24 cellular contexts compared by ENCODE assay signal in genomic region chr4:18464160-18464559, GRCh38.
"Had no signal": no experiment of that assay in that cellular context is flagged by ENCODE, and none has a peak within 500 bp of the region (broad histone marks: within the 10 kb centered on the region; RNA-seq: fewer than 3 reads in every experiment).

No MANE protein-coding gene starts in this region.

- H3K36me3 Mint-ChIP-seq: immature natural killer cell; natural killer cell treated with Interleukin-12 subunit alpha and Interleukin-12 subunit beta and Interleukin-15 and Interleukin-18, amount 100 ng/mL, for 72 hours; neural progenitor cell had no signal

- H3K27me3 ChIP-seq: esophagus squamous epithelium, gastroesophageal sphincter, neural progenitor cell, ovary, right atrium auricular region, tibial artery, upper lobe of left lung, vagina had no signal

- H3K4me2 ChIP-seq: neural progenitor cell had no signal

- FAIRE-seq: kidney, small intestine had no signal

- H3K9me3 Mint-ChIP-seq: neural progenitor cell had no signal

- H3K9ac ChIP-seq: neural progenitor cell had no signal

- H3K4me3 Mint-ChIP-seq: dendritic cell treated with granulocyte-macrophage colony-stimulating factor and Interleukin-4, amounts not matched to agents 40 ng/mL and 50 ng/mL, for 4 days; effector memory CD8-positive, alpha-beta T cell; immature natural killer cell; natural killer cell treated with Interleukin-12 subunit alpha and Interleukin-12 subunit beta and Interleukin-15 and Interleukin-18, amount 100 ng/mL, for 72 hours; neural progenitor cell had no signal

- ATAC-seq: effector memory CD8-positive, alpha-beta T cell; gastroesophageal sphincter; left cardiac atrium; lower lobe of right lung; natural killer cell treated with Interleukin-12 subunit alpha and Interleukin-12 subunit beta and Interleukin-15 and Interleukin-18, amount 100 ng/mL, for 72 hours had no signal

- H3K4me1 Mint-ChIP-seq: immature natural killer cell, neural progenitor cell had no signal

- H3K9me3 ChIP-seq: esophagus squamous epithelium, gastroesophageal sphincter, lower lobe of right lung, ovary, right atrium auricular region, tibial artery, upper lobe of left lung, vagina had no signal

- DNase-seq: effector memory CD8-positive, alpha-beta T cell; esophagus squamous epithelium; foreskin fibroblast; immature natural killer cell; kidney; left cardiac atrium; left ventricle myocardium inferior; lower lobe of right lung; mesenchymal stem cell; midbrain; nucleus accumbens; ovary; small intestine; stimulated activated CD4-positive, alpha-beta T cell treated with anti-CD3 and anti-CD28 coated beads, Interleukin-12 subunit alpha, Interleukin-12 subunit beta, amount 100 ng/mL, for 4 hours; stimulated activated CD4-positive, alpha-beta T cell treated with anti-CD3 and anti-CD28 coated beads, Interleukin-2, amount 100 ng/mL, for 48 hours; stimulated activated naive CD4-positive, alpha-beta T cell treated with Interleukin-2 at 50 U/mL for 16 hours; tibial artery; upper lobe of left lung had no signal

- H2AFZ ChIP-seq: neural progenitor cell had no signal

- H3K27ac Mint-ChIP-seq: dendritic cell treated with granulocyte-macrophage colony-stimulating factor and Interleukin-4, amounts not matched to agents 40 ng/mL and 50 ng/mL, for 4 days; effector memory CD8-positive, alpha-beta T cell; immature natural killer cell; natural killer cell treated with Interleukin-12 subunit alpha and Interleukin-12 subunit beta and Interleukin-15 and Interleukin-18, amount 100 ng/mL, for 72 hours; neural progenitor cell had no signal

- H3K4me3 ChIP-seq: esophagus squamous epithelium, gastroesophageal sphincter, left ventricle myocardium inferior, lower lobe of right lung, neural progenitor cell, ovary, right atrium auricular region, tibial artery, upper lobe of left lung, vagina had no signal

- H3K27ac ChIP-seq: esophagus squamous epithelium, gastroesophageal sphincter, left ventricle myocardium inferior, lower lobe of right lung, neural progenitor cell, ovary, right atrium auricular region, tibial artery, upper lobe of left lung, vagina had no signal

- H3K4me1 ChIP-seq: esophagus squamous epithelium, gastroesophageal sphincter, left ventricle myocardium inferior, lower lobe of right lung, neural progenitor cell, right atrium auricular region, tibial artery, upper lobe of left lung, vagina had no signal

- H3K27me3 Mint-ChIP-seq: dendritic cell treated with granulocyte-macrophage colony-stimulating factor and Interleukin-4, amounts not matched to agents 40 ng/mL and 50 ng/mL, for 4 days; effector memory CD8-positive, alpha-beta T cell; natural killer cell treated with Interleukin-12 subunit alpha and Interleukin-12 subunit beta and Interleukin-15 and Interleukin-18, amount 100 ng/mL, for 72 hours had no signal

- H3K36me3 ChIP-seq: esophagus squamous epithelium, gastroesophageal sphincter, left ventricle myocardium inferior, lower lobe of right lung, neural progenitor cell, ovary, right atrium auricular region, tibial artery, upper lobe of left lung, vagina had no signal
